ENCODE assay signal across 24 cellular contexts in the genomic region with DNA sequence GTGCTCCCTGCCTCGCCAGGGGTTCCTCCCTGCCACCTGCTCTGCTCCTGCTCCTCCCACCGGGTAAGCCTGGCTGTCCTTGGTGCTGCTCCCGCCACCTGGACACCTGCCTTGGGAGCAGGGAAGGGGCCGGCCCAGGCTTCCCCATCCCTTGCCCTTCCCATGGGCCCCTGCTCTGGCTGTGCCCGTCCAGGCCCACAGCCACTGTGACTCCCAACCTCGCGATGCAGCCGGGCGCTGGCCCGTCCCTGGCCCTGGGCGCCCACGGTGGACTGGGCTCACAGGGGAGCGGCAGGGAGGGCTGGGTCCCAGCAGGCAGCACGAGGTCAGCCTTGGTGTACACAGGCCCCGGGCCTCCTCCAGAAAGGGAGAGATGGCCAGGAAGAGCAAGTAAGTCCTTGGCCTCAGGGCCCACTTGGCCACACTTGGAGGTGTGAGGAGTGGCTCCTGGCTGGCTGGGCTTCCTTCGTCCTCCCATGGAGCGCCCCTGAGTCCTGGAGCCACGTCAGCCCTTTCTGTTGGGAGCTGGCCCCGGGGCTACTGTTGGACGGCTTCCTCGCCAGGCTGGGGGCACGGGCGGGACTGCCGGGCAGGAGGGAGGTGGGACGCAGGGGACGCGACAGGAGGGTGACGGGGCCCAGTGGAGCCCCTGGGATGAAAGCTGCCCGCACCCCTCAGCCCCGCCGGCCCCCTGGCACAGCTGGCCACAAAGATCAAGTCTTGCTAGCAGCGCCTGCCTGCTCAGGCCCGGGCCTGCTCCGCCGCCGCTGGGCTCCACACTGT. TPM values are rescaled to one million over a fixed set of nuclear protein-coding genes. Genes with fewer than 3 reads are reported as not detected.
DNase-seq lines count a peak whose midpoint lies in the region; ATAC-seq and TF ChIP-seq lines count a peak whose summit lies in the region.
"Had no signal": no experiment of that assay in that cellular context is flagged by ENCODE, and none has a peak within 500 bp of the region (broad histone marks: within the 10 kb centered on the region; RNA-seq: fewer than 3 reads in every experiment).

No MANE protein-coding gene starts in this region.

- H4K5ac ChIP-seq in mesendoderm (ENCODE audit: low read length) = no peak overlapping the region

- TF ChIP-seq CTCF in left ventricle myocardium inferior (IDR thresholded peaks at IDR 0.05; ENCODE audit: borderline replicate concordance) = no peak
- TF ChIP-seq CTCF in foreskin keratinocyte (conservative IDR thresholded peaks at IDR 0.05) = no peak
- TF ChIP-seq CTCF in transverse colon (IDR thresholded peaks at IDR 0.05) = no peak

- peak; percentile 18 for TF ChIP-seq POLR2A in transverse colon (IDR thresholded peaks at IDR 0.05)

- in situ Hi-C loops in transverse colon (cut with MboI; ENCODE audit: low pct_ligation_motif_present in 1 of 4, low pct_unique_long_range_greater_than_20kb in 1 of 4, low sequenced_read_pairs in 3 of 4) = no loop called here

- 50 to 73% methylated on average over 2 to 28 of the region's 36 CpGs for WGBS in transverse colon (ENCODE audit: low coverage in 1 of 2), 2 donors
- no CpG with 5 or more reads among the region's 36 CpGs for WGBS in mesendoderm (ENCODE audit: extremely low coverage, insufficient coverage, low lambda C conversion rate)

- H3K36me3 ChIP-seq in left ventricle myocardium inferior (peaks cover 26% of the 10 kb centered on the region), transverse colon (peaks cover 0 to 6% (median under 1%) of the 10 kb centered on the region in 4 donors), mesendoderm (ENCODE audit: control insufficient read depth, insufficient read depth, low read length) (no peaks in the 10 kb centered on the region)
- H3K36me3 ChIP-seq: breast epithelium, pancreas had no signal

- H3K27ac ChIP-seq in left ventricle myocardium inferior (replicated peaks) = no peak overlapping the region
- no peak overlapping the region for H3K27ac ChIP-seq in foreskin keratinocyte
- no peak overlapping the region for H3K27ac ChIP-seq in transverse colon
- H3K27ac ChIP-seq in mesendoderm (ENCODE audit: low read depth, low read length) = no peak overlapping the region
- H3K27ac ChIP-seq: breast epithelium, esophagus muscularis mucosa, pancreas, thyroid gland, VCaP had no signal

- no peak overlapping the region for H3K4me2 ChIP-seq in mesendoderm (ENCODE audit: low read length)

- no peak overlapping the region for H2BK120ac ChIP-seq in mesendoderm (ENCODE audit: low read depth, low read length)

- no peaks in the 10 kb centered on the region for H3K79me2 ChIP-seq in mesendoderm (ENCODE audit: control insufficient read depth, insufficient read depth, low read length)

- H3K56ac ChIP-seq in mesendoderm (ENCODE audit: low read length) = no peak overlapping the region

- ATAC-seq in left ventricle myocardium superior (peak; percentile 3), foreskin keratinocyte (peak; percentile 28), HG03196 (IDR thresholded peaks at IDR 0.05; ENCODE audit: unreplicated experiment) (no peak)
- ATAC-seq: effector memory CD8-positive, alpha-beta T cell; left lobe of liver; natural killer cell treated with Interleukin-12 subunit alpha and Interleukin-12 subunit beta and Interleukin-15 and Interleukin-18, amount 100 ng/mL, for 72 hours; SK-N-SH treated with all-trans-retinoic acid at 6 μM for 48 hours had no signal

- no peak overlapping the region for H3K23ac ChIP-seq in mesendoderm (ENCODE audit: low read length)

- H3K79me1 ChIP-seq in mesendoderm (ENCODE audit: low read length) = no peaks in the 10 kb centered on the region

- H3K9me3 ChIP-seq in left ventricle myocardium inferior (replicated peaks) (no peaks in the 10 kb centered on the region), transverse colon (no peaks in the 10 kb centered on the region)
- H3K9me3 ChIP-seq: breast epithelium, esophagus muscularis mucosa, pancreas, sigmoid colon, thyroid gland had no signal

- H2BK5ac ChIP-seq in mesendoderm (ENCODE audit: low read length) = no peak overlapping the region

- H2AK5ac ChIP-seq in mesendoderm (ENCODE audit: low read length) = no peak overlapping the region

- no peak overlapping the region for H3K4ac ChIP-seq in mesendoderm (ENCODE audit: low read depth, low read length)

- H4K8ac ChIP-seq in mesendoderm (ENCODE audit: low read depth, low read length) = no peak overlapping the region

- intact Hi-C loops in left ventricle myocardium superior (cut with micrococcal nuclease) (loop anchor here (10.0 kb wide), 1 partner anchor 305 kb away; no protein-coding TSS in a partner anchor), left ventricle myocardium inferior (cut with micrococcal nuclease) (loop anchor here (5.0 kb wide), 1 partner anchor 297 kb away; no protein-coding TSS in a partner anchor), transverse colon (cut with DNase I; ENCODE audit: low total_unique reads) (loop anchor here (5.0 kb wide), 1 partner anchor 302 kb away; no protein-coding TSS in a partner anchor)

- H3K4me1 ChIP-seq in left ventricle myocardium inferior (peaks cover 13% of the 10 kb centered on the region), foreskin keratinocyte (no peaks in the 10 kb centered on the region), transverse colon (peaks cover 0 to 13% (median 3%) of the 10 kb centered on the region in 4 donors), mesendoderm (ENCODE audit: control insufficient read depth, low read depth, low read length) (no peaks in the 10 kb centered on the region)
- H3K4me1 ChIP-seq: breast epithelium, pancreas had no signal

- no peak overlapping the region for H2BK15ac ChIP-seq in mesendoderm (replicated peaks; ENCODE audit: low read depth)

- no peak overlapping the region for H3K9ac ChIP-seq in mesendoderm (ENCODE audit: low read length)

- no peak overlapping the region for H3K4me3 ChIP-seq in left ventricle myocardium inferior
- H3K4me3 ChIP-seq in transverse colon = no peak overlapping the region
- H3K4me3 ChIP-seq in mesendoderm (ENCODE audit: low read length) = no peak overlapping the region
- H3K4me3 ChIP-seq: esophagus muscularis mucosa, pancreas, sigmoid colon, thyroid gland had no signal

- no peak overlapping the region for H3K18ac ChIP-seq in mesendoderm (ENCODE audit: low read length)

- TF ChIP-seq EP300 in transverse colon (IDR thresholded peaks at IDR 0.05; ENCODE audit: low read depth) = no peak

- H3K27me3 ChIP-seq in left ventricle myocardium inferior (ENCODE audit: low read depth) (peaks cover 38% of the 10 kb centered on the region), foreskin keratinocyte (peaks cover 18% of the 10 kb centered on the region), transverse colon (peaks cover 49% of the 10 kb centered on the region), mesendoderm (ENCODE audit: insufficient read depth, low read length, poor library complexity) (no peaks in the 10 kb centered on the region)
- H3K27me3 ChIP-seq: sigmoid colon, thyroid gland had no signal

- DNase-seq in left ventricle myocardium superior (no peak), left ventricle myocardium inferior (no peak), NCI-H510A (lab: John Stamatoyannopoulos, UW) (peak; percentile 23), foreskin keratinocyte (peak in 1 of 2 donors; percentile 29), transverse colon (no peak), dermis blood vessel endothelial cell (no peak), mesendoderm (no peak)
- DNase-seq: activated CD4-positive, alpha-beta T cell treated with anti-CD3 and anti-CD28 coated beads, Interleukin-2, amount 10 ng/mL, durations not matched to agents 7 days and 5 days; activated naive CD4-positive, alpha-beta T cell treated with anti-CD3 and anti-CD28 coated beads, Interleukin-2, amount 10 ng/mL, durations not matched to agents 7 days and 5 days; amygdala; effector memory CD8-positive, alpha-beta T cell; midbrain; NCI-H2029; NCI-H524; sigmoid colon had no signal

RNA-seq across cellular contexts. Expression of a gene that starts 15.3 kb away (rescaled TPM):
- 32.8 TPM for total RNA-seq in left ventricle myocardium superior
- total RNA-seq in left ventricle myocardium inferior = 31.5 TPM
- 11.2 and 11.7 TPM in 2 replicates for total RNA-seq in foreskin keratinocyte
- polyA plus RNA-seq in foreskin keratinocyte = 8.0 and 8.5 TPM in 2 replicates
- total RNA-seq in transverse colon = 100 to 1,000 TPM in 2 of 4 donors, 10 to 100 TPM in 2; 74.7 to 335 (median 121) TPM
- total RNA-seq in dermis blood vessel endothelial cell = 6.8 and 19.6 TPM in 2 replicates
- 5.1 TPM for polyA plus RNA-seq in mesendoderm (2013, experiment 1 of 2)
- polyA plus RNA-seq in mesendoderm (2013, experiment 2 of 2) = 6.1 TPM
